Comparison of ENCODE assay signal across 8 cellular contexts in the genomic region with DNA sequence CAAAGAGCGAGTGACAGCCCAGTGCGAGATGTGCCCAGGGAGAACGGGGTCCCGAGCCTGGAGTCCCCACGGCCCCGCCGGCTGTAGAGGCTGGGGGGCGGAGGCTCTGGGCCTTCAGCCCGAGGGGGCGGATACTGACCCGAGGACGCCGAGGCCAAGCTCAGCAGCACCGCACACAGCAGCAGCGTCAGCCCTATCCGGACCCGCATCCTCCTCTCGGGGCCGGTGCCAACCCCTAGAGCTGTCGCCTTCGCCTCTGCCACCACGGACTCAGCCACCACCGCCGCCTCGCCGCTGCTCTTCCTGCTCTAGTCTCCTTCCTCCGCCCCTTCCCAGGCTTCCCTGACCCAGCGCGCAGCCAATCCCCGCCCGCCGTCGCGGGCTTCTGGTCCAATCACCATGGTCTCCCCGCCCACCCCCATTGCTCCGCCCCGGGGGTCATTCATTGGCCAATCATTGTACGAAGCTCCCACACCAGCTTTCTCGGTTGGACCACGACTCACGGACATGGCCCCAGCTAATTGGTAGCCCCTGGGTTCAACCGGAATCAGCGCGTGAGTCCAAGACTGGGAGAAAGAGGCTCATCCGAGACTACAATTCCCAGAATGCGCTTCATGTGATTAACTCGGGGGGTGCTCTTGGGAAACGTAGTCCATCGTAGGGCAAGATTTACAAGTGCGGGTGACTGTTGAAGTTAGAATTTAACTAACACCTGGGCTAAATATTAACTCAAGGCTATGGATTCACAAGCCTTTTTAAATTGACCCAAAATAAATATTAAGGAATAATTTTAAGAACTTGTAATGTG. TPM values are rescaled to one million over a fixed set of nuclear protein-coding genes. Genes with fewer than 3 reads are reported as not detected.
DNase-seq lines count a peak whose midpoint lies in the region; ATAC-seq and TF ChIP-seq lines count a peak whose summit lies in the region.

A gene (minus strand): TSS at position 318 of the 808 bp plus-strand sequence. CDS start 109 bp downstream, at position 209.

- H3K27me3 ChIP-seq in Karpas-422 (ENCODE audit: low read length) (no peaks in the 10 kb centered on the region), esophagus squamous epithelium (no peaks in the 10 kb centered on the region)

- 1% methylated on average over 25 to 33 of the region's 50 CpGs for WGBS in esophagus squamous epithelium, 2 donors

- intact Hi-C loops in esophagus squamous epithelium (cut with DNase I) = no loop called here

- H3K4me3 ChIP-seq in Karpas-422 (ENCODE audit: low read length) = peak within 1 kb of the TSS; percentile 91
- peak within 1 kb of the TSS; percentile 82 to 98 (median 88) for H3K4me3 ChIP-seq in esophagus squamous epithelium

- no peak within 1 kb of the TSS for H3K27ac ChIP-seq in Karpas-422 (ENCODE audit: low read length)
- peak within 1 kb of the TSS; percentile 82 to 89 (median 86) for H3K27ac ChIP-seq in esophagus squamous epithelium

- H3K36me3 ChIP-seq in Karpas-422 (ENCODE audit: insufficient read depth, low read length) (peaks cover 4% of the 10 kb centered on the region; the same call in 1 of the 2 replicates), esophagus squamous epithelium (no peaks in the 10 kb centered on the region)

- peaks cover 13% of the 10 kb centered on the region; the same call in 1 of the 2 replicates for H4K20me1 ChIP-seq in Karpas-422 (ENCODE audit: insufficient read depth, low read depth, low read length)

- peaks cover 45% of the 10 kb centered on the region for H3K4me1 ChIP-seq in Karpas-422 (ENCODE audit: low read length)
- H3K4me1 ChIP-seq in esophagus squamous epithelium = peaks cover 8 to 73% (median 24%) of the 10 kb centered on the region in 3 donors

- peak; percentile 92 for ATAC-seq in GM21825 (IDR thresholded peaks at IDR 0.05; ENCODE audit: unreplicated experiment)

- DNase-seq in DMS79 treated with DMSO at 0.1 percent for 48 hours (lab: John Stamatoyannopoulos, UW) (peak; percentile 100), Karpas-422 (peak; percentile 100), RKO (ENCODE audit: low spot score) (peak; percentile 99), activated T-helper 1 cell treated with Interleukin-2 at 50 U/mL for 16 hours (ENCODE audit: low read depth) (peak; percentile 99), esophagus squamous epithelium (lab: John Stamatoyannopoulos, UW) (peak; percentile 99), myocyte (ENCODE audit: low read depth) (peak; percentile 100)
- peak; percentile 98 to 99 for DNase-seq in stimulated activated CD8-positive, alpha-beta memory T cell treated with anti-CD3 and anti-CD28 coated beads, Interleukin-7, amount 100 ng/mL, for 48 hours (ENCODE audit: extremely low read depth in 1 of 2, low read depth in 1 of 2)

- H3K9me3 ChIP-seq in Karpas-422 (ENCODE audit: low read length) (no peaks in the 10 kb centered on the region), esophagus squamous epithelium (no peaks in the 10 kb centered on the region)

- TF ChIP-seq CTCF in esophagus squamous epithelium (IDR thresholded peaks at IDR 0.05) = no peak

- no peaks in the 10 kb centered on the region; the same call in 1 of the 2 replicates for H3K9me2 ChIP-seq in Karpas-422 (replicated peaks; ENCODE audit: insufficient read depth, low read length)

- peak in 3 of 4 donors; percentile 57 to 91 (median 73) for TF ChIP-seq POLR2A in esophagus squamous epithelium (IDR thresholded peaks at IDR 0.05)

- H2AFZ ChIP-seq in Karpas-422 (ENCODE audit: low read length) = peak within 1 kb of the TSS; percentile 75

- H3K79me2 ChIP-seq in Karpas-422 (ENCODE audit: low read length) = peaks cover 49% of the 10 kb centered on the region

- peak within 1 kb of the TSS; percentile 92 for H3K4me2 ChIP-seq in Karpas-422 (ENCODE audit: low read depth, low read length, poor library complexity, severe bottlenecking)

- peak within 1 kb of the TSS; percentile 86 for H3K9ac ChIP-seq in Karpas-422 (ENCODE audit: low read length)

RNA-seq across cellular contexts. Expression of the gene that starts here (rescaled TPM):
- 75.7 and 116 TPM in 2 replicates for total RNA-seq in Karpas-422 (2014; rRNA removed; shearing (Covaris generic); ENCODE audit: low replicate concordance)
- 10 to 100 TPM; 19.0 to 38.3 (median 28.7) TPM for total RNA-seq in esophagus squamous epithelium
- total RNA-seq in myocyte = 52.1 and 72.5 TPM in 2 replicates
- polyA plus RNA-seq in myocyte (2012) = 66.8 TPM
